ENCODE assay signal across 17 cellular contexts in genomic region chr7:85457911-85458310, GRCh38.
DNase-seq lines count a peak whose midpoint lies in the region; ATAC-seq, FAIRE-seq and TF ChIP-seq lines count a peak whose summit lies in the region.
"Had no signal": no experiment of that assay in that cellular context is flagged by ENCODE, and none has a peak within 500 bp of the region (broad histone marks: within the 10 kb centered on the region; RNA-seq: fewer than 3 reads in every experiment).

No MANE protein-coding gene starts in this region.

- no peaks in the 10 kb centered on the region for H3K9me3 Mint-ChIP-seq in MCF 10A (ENCODE audit: unreplicated experiment)
- H3K9me3 Mint-ChIP-seq: HFFc6 had no signal

- ATAC-seq in SK-N-SH treated with all-trans-retinoic acid at 6 μM for 48 hours, result no peak

- H3K27me3 ChIP-seq in SK-N-SH (ENCODE audit: insufficient read depth), result no peaks in the 10 kb centered on the region
- H3K27me3 ChIP-seq: BLaER1 had no signal

- H3K27ac Mint-ChIP-seq in MCF 10A (ENCODE audit: low read depth, unreplicated experiment), result no peak overlapping the region
- H3K27ac Mint-ChIP-seq: CD8-positive, alpha-beta memory T cell; HFFc6 had no signal

- WGBS in SK-N-SH (ENCODE audit: low lambda C conversion rate), result 67% methylated on average over 4 of the region's 4 CpGs

- H3F3A ChIP-seq in SK-N-SH (replicated peaks; ENCODE audit: insufficient read depth), result peaks cover 4% of the 10 kb centered on the region

- DNase-seq in SK-N-SH (no peak), astrocyte of the hippocampus (ENCODE audit: low read depth, low spot score) (peak; percentile 5), islet precursor cell (peak; percentile 52), EL (no peak), frontal cortex (ENCODE audit: low spot score in 2 of 2) (no peak), MCF 10A (ENCODE audit: unreplicated experiment) (no peak), DMS 273 (lab: John Stamatoyannopoulos, UW; ENCODE audit: unreplicated experiment) (no peak)
- DNase-seq: 8988T; AML-193; Caco-2; CD8-positive, alpha-beta memory T cell; DMS53; HCEC 1CT; HFFc6 had no signal

- CTCF ChIA-PET in SK-N-SH (lab: Yijun Ruan, JAX) (no interaction called here), MCF 10A (lab: Yijun Ruan, JAX) (no interaction called here)

- no peak overlapping the region for H3K27ac ChIP-seq in SK-N-SH (ENCODE audit: low read depth in 2 of 2, low read length in 1 of 2)
- H3K27ac ChIP-seq: BLaER1 had no signal

- no peak overlapping the region for H3K4me3 ChIP-seq in SK-N-SH (ENCODE audit: low read depth in 2 of 2, low read length in 1 of 2)
- H3K4me3 ChIP-seq: BLaER1 had no signal

- TF ChIP-seq CTCF in SK-N-SH (IDR thresholded peaks at IDR 0.05), result no peak
- no peak for TF ChIP-seq CTCF in MCF 10A (IDR thresholded peaks at IDR 0.05; ENCODE audit: unreplicated experiment)

- H3K9me2 ChIP-seq in SK-N-SH, result no peaks in the 10 kb centered on the region

- POLR2A ChIA-PET in SK-N-SH (lab: Yijun Ruan, JAX) (no interaction called here), MCF 10A (lab: Yijun Ruan, JAX) (no interaction called here)

- intact Hi-C loops in MCF 10A (cut with micrococcal nuclease), result no loop called here

- H3K4me1 Mint-ChIP-seq in MCF 10A (ENCODE audit: insufficient read depth, unreplicated experiment), result no peaks in the 10 kb centered on the region
- H3K4me1 Mint-ChIP-seq: CD8-positive, alpha-beta memory T cell had no signal

- no peaks in the 10 kb centered on the region; the same call in 1 of the 2 replicates for H3K79me2 ChIP-seq in SK-N-SH (ENCODE audit: insufficient read depth)

- H4K20me1 ChIP-seq in SK-N-SH (ENCODE audit: insufficient read depth), result no peaks in the 10 kb centered on the region
- H4K20me1 ChIP-seq: BLaER1 had no signal

- H3K9ac ChIP-seq in SK-N-SH, result no peak overlapping the region
- H3K9ac ChIP-seq: BLaER1 had no signal

- no peaks in the 10 kb centered on the region for H3K36me3 ChIP-seq in SK-N-SH (replicated peaks in 1 of 2; ENCODE audit: control insufficient read depth in 1 of 2, insufficient read depth in 2 of 2, low read length in 1 of 2)
- H3K36me3 ChIP-seq: BLaER1 had no signal

- no peaks in the 10 kb centered on the region for H3K36me3 Mint-ChIP-seq in MCF 10A (ENCODE audit: insufficient read depth, unreplicated experiment)
- H3K36me3 Mint-ChIP-seq: CD8-positive, alpha-beta memory T cell had no signal

- BruUV-seq in MCF 10A (replicated peaks; lab: Mats Ljungman, UMichigan), result no TSS peak

- H3K4me1 ChIP-seq in SK-N-SH (ENCODE audit: control insufficient read depth in 1 of 2, insufficient read depth in 2 of 2, low read depth in 1 of 2, low read length in 1 of 2), result no peaks in the 10 kb centered on the region; a peak in 1 of 4 replicates
- H3K4me1 ChIP-seq: BLaER1, Caco-2 had no signal

- H2AFZ ChIP-seq in SK-N-SH (ENCODE audit: low read depth), result no peak overlapping the region

- no peaks in the 10 kb centered on the region for H3K9me3 ChIP-seq in SK-N-SH
- H3K9me3 ChIP-seq: BLaER1, Caco-2 had no signal

- peaks cover 58% of the 10 kb centered on the region for H3K27me3 Mint-ChIP-seq in MCF 10A (ENCODE audit: insufficient read depth, unreplicated experiment)
- H3K27me3 Mint-ChIP-seq: CD8-positive, alpha-beta memory T cell had no signal

- H3K4me2 ChIP-seq in SK-N-SH, result no peak overlapping the region
- H3K4me2 ChIP-seq: BLaER1 had no signal

- TF ChIP-seq RAD21 in SK-N-SH (IDR thresholded peaks at IDR 0.05; ENCODE audit: low read length), result no peak

- no peak overlapping the region for H3K4me3 Mint-ChIP-seq in MCF 10A (ENCODE audit: unreplicated experiment)
- H3K4me3 Mint-ChIP-seq: CD8-positive, alpha-beta memory T cell; HFFc6 had no signal

- FAIRE-seq in frontal cortex (lab: Jason Lieb, UNC), result no peak
- FAIRE-seq: GM12891 had no signal

- TF ChIP-seq EP300 in SK-N-SH (IDR thresholded peaks at IDR 0.05; ENCODE audit: borderline replicate concordance in 1 of 2, low read depth in 1 of 2, low read length in 1 of 2), result no peak

TF ChIP-seq in SK-N-SH treated with all-trans-retinoic acid at 6 μM for 48 hours, 23 proteins besides CTCF, POLR2A, EP300 and RAD21 (continues in another document):
- no peak for TF ChIP-seq PATZ1 (CRISPR knock-in tag; IDR thresholded peaks at IDR 0.05; ENCODE audit: borderline replicate concordance)
- no peak for TF ChIP-seq RARB (CRISPR knock-in tag; IDR thresholded peaks at IDR 0.05)
- TF ChIP-seq ZFP3 (CRISPR knock-in tag; IDR thresholded peaks at IDR 0.05), result no peak
- no peak for TF ChIP-seq TOX (CRISPR knock-in tag; IDR thresholded peaks at IDR 0.05; ENCODE audit: borderline replicate concordance)

TF ChIP-seq in SK-N-SH, 30 proteins besides CTCF, POLR2A, EP300 and RAD21:
- TF ChIP-seq YY1 (IDR thresholded peaks at IDR 0.05; ENCODE audit: low read depth) (no peak), IRF3 (IDR thresholded peaks at IDR 0.05; ENCODE audit: low read depth, low read length) (no peak), TEAD4 (IDR thresholded peaks at IDR 0.05; ENCODE audit: borderline replicate concordance, insufficient read depth) (no peak), CHD2 (IDR thresholded peaks at IDR 0.05; ENCODE audit: low read length, partially characterized antibody) (no peak), SMC3 (IDR thresholded peaks at IDR 0.05; ENCODE audit: low read depth, low read length) (no peak), USF1 (IDR thresholded peaks at IDR 0.05; ENCODE audit: borderline replicate concordance, low read depth) (no peak), TAF1 (IDR thresholded peaks at IDR 0.05; ENCODE audit: borderline replicate concordance, low read depth, low read length) (no peak), GATA2 (CRISPR knock-in tag; IDR thresholded peaks at IDR 0.05) (no peak), RFX5 (IDR thresholded peaks at IDR 0.05; ENCODE audit: low read length) (no peak), FOSL2 (IDR thresholded peaks at IDR 0.05; ENCODE audit: borderline replicate concordance, low read depth) (no peak), FOXM1 (IDR thresholded peaks at IDR 0.05; ENCODE audit: low read depth) (no peak)
TF ChIP-seq in SK-N-SH: peak in this region for 0.

Comparison
In these comparisons a context has a peak if more than half of its experiments do, and no peak if none do; other contexts are left out.
1. DNase-seq: peak in astrocyte of the hippocampus (single experiment) and islet precursor cell (single experiment); none in SK-N-SH (single experiment), EL (single experiment), frontal cortex (0 of 2), MCF 10A (single experiment) and DMS 273 (single experiment).